Comparison of ENCODE assay signal across 15 cellular contexts in the genomic region with DNA sequence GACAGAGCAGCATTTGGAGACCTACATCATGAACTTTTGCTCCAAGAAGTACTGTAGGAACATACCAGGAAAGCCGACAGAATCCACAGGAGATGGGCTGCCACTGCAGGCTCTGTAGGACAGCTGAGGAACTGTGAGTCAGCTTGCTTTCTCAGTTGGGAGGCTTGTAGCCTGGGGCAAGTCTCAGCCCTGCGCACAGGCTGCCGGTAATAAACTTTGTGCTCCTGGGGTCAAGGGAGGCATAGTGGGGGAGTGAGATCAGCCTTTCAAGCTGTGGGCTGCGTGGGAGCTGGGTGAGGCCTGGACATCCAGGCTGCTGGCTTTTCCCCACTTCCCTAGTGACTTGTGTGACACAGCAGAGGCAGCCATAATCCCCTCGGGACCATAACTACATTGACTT.
"Had no signal": no experiment of that assay in that cellular context is flagged by ENCODE, and none has a peak within 500 bp of the region (broad histone marks: within the 10 kb centered on the region; RNA-seq: fewer than 3 reads in every experiment).

No MANE protein-coding gene starts in this region.

- DNase-seq: activated CD4-positive, alpha-beta T cell treated with anti-CD3 and anti-CD28 coated beads, Interleukin-2, amount 50 U/mL, for 1 hour; activated CD4-positive, CD25-positive, alpha-beta regulatory T cell; activated naive CD4-positive, alpha-beta T cell treated with anti-CD3 and anti-CD28 coated beads, Interleukin-2, amount 10 ng/mL, durations not matched to agents 7 days and 5 days; activated T-cell treated with anti-CD3 and anti-CD28 coated beads for 4 hours; central memory CD4-positive, alpha-beta T cell; hippocampal formation; kidney glomerular epithelial cell; pancreas; stimulated activated CD4-positive, alpha-beta T cell treated with anti-CD3 and anti-CD28 coated beads, Interleukin-15, amount 100 ng/mL, for 24 hours; stimulated activated CD4-positive, alpha-beta T cell treated with anti-CD3 and anti-CD28 coated beads, Interleukin-4, amount 100 ng/mL, for 24 hours; thyroid gland had no signal

- ATAC-seq: activated T-helper 17 cell treated with anti-CD3 and anti-CD28 coated beads, Interleukin-2, amount 50 U/mL, for 72 hours; pancreas had no signal

- H3K36me3 Mint-ChIP-seq: activated naive CD4-positive, alpha-beta T cell treated with anti-CD3 and anti-CD28 coated beads, Interleukin-2, amount 10 ng/mL, durations not matched to agents 7 days and 5 days had no signal

- H3K9me3 ChIP-seq: pancreas, thyroid gland, vagina had no signal

- H3K36me3 ChIP-seq: pancreas, thyroid gland, vagina had no signal

- H3K4me3 ChIP-seq: pancreas, thyroid gland, vagina had no signal

- H3K27me3 ChIP-seq: pancreas, thyroid gland, vagina had no signal

- H3K27me3 Mint-ChIP-seq: activated naive CD4-positive, alpha-beta T cell treated with anti-CD3 and anti-CD28 coated beads, Interleukin-2, amount 10 ng/mL, durations not matched to agents 7 days and 5 days; activated T-helper 17 cell treated with anti-CD3 and anti-CD28 coated beads, Interleukin-2, amount 50 U/mL, for 72 hours; dendritic cell treated with granulocyte-macrophage colony-stimulating factor and Interleukin-4, amounts not matched to agents 40 ng/mL and 50 ng/mL, for 4 days had no signal

- H3K27ac Mint-ChIP-seq: activated naive CD4-positive, alpha-beta T cell treated with anti-CD3 and anti-CD28 coated beads, Interleukin-2, amount 10 ng/mL, durations not matched to agents 7 days and 5 days; activated T-helper 17 cell treated with anti-CD3 and anti-CD28 coated beads, Interleukin-2, amount 50 U/mL, for 72 hours; dendritic cell treated with granulocyte-macrophage colony-stimulating factor and Interleukin-4, amounts not matched to agents 40 ng/mL and 50 ng/mL, for 4 days; mesothelial cell of epicardium had no signal

- H3K4me3 Mint-ChIP-seq: activated naive CD4-positive, alpha-beta T cell treated with anti-CD3 and anti-CD28 coated beads, Interleukin-2, amount 10 ng/mL, durations not matched to agents 7 days and 5 days; activated T-helper 17 cell treated with anti-CD3 and anti-CD28 coated beads, Interleukin-2, amount 50 U/mL, for 72 hours; dendritic cell treated with granulocyte-macrophage colony-stimulating factor and Interleukin-4, amounts not matched to agents 40 ng/mL and 50 ng/mL, for 4 days; mesothelial cell of epicardium had no signal

- H3K4me1 Mint-ChIP-seq: activated naive CD4-positive, alpha-beta T cell treated with anti-CD3 and anti-CD28 coated beads, Interleukin-2, amount 10 ng/mL, durations not matched to agents 7 days and 5 days; activated T-helper 17 cell treated with anti-CD3 and anti-CD28 coated beads, Interleukin-2, amount 50 U/mL, for 72 hours; mesothelial cell of epicardium had no signal
